In the genomic region with DNA sequence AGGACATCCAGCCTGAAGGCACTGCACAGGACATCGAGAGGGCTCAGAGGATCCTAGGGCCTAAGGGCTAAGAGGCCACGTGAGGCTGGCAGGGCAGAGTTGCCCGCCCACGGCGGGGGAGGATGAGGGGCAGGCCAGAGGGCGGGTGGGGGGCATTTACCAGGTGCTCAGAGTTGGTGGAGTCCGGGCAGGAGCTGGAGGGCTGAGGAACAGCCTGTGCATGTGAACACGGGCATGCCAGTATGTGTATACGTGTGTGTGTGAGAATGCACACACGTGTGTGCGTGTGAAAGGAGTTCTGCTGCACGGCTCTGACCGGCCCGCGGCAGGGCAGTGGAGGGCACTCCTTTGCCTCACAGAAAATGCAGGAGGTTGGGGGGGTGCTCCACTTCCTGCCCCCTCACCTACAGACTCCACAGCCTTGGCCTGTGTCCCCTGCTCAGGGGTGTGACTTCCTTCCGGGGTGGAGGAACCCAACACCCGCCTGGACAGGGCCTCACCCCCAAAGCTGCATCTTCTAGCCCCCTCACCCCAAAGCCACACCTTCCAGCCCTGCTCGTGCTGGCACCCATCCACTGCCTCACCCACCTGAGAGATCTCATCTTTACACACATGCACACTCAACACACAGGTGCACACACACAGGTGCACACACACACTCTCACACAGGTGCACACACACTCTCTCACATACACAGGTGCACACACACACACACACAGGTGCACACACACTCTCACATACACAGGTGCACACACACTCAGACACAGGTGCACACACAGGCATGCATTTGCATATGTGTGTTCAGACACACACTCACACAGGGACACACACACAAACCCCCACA, we compare ENCODE assay signal across 12 cellular contexts. TPM values are rescaled to one million over a fixed set of nuclear protein-coding genes. Genes with fewer than 3 reads are reported as not detected.
DNase-seq lines count a peak whose midpoint lies in the region; ATAC-seq and TF ChIP-seq lines count a peak whose summit lies in the region.
"Had no signal": no experiment of that assay in that cellular context is flagged by ENCODE, and none has a peak within 500 bp of the region (broad histone marks: within the 10 kb centered on the region; RNA-seq: fewer than 3 reads in every experiment).

No MANE protein-coding gene starts in this region.

- in situ Hi-C loops in brain microvascular endothelial cell (cut with HindIII; ENCODE audit: low pct_ligation_motif_present, low sequenced_read_pairs): no loop called here

- no peaks in the 10 kb centered on the region for H3K9me3 Mint-ChIP-seq in T-helper 1 cell treated with Interleukin-12 subunit alpha and Interleukin-12 subunit beta and Interleukin-4 antibody, amounts not matched to agents 30 μg/mL and 1 μg/mL, for 36 hours
- H3K9me3 Mint-ChIP-seq in CD8-positive, alpha-beta T cell: no peaks in the 10 kb centered on the region
- H3K9me3 Mint-ChIP-seq in activated naive CD8-positive, alpha-beta T cell (ENCODE audit: low read depth): no peaks in the 10 kb centered on the region
- H3K9me3 Mint-ChIP-seq in natural killer cell treated with Interleukin-12 subunit alpha and Interleukin-12 subunit beta and Interleukin-15 and Interleukin-18, amount 100 ng/mL, for 72 hours: no peaks in the 10 kb centered on the region

- DNase-seq in T-helper 1 cell: no peak
- peak in 4 of 7 experiments; percentile 29 to 79 (median 43) for DNase-seq in CD8-positive, alpha-beta T cell
- no peak for DNase-seq in natural killer cell treated with Interleukin-12 subunit alpha and Interleukin-12 subunit beta and Interleukin-15 and Interleukin-18, amount 100 ng/mL, for 72 hours (ENCODE audit: low spot score)
- no peak for DNase-seq in brain microvascular endothelial cell
- DNase-seq: NCI-H2081 had no signal

- H3K27ac Mint-ChIP-seq in T-helper 1 cell treated with Interleukin-12 subunit alpha and Interleukin-12 subunit beta and Interleukin-4 antibody, amounts not matched to agents 30 μg/mL and 1 μg/mL, for 36 hours: peak overlapping the region; percentile 0
- peak overlapping the region; percentile 80 for H3K27ac Mint-ChIP-seq in CD8-positive, alpha-beta T cell
- peak overlapping the region; percentile 79 for H3K27ac Mint-ChIP-seq in activated naive CD8-positive, alpha-beta T cell
- peak overlapping the region; percentile 45 to 67 for H3K27ac Mint-ChIP-seq in natural killer cell treated with Interleukin-12 subunit alpha and Interleukin-12 subunit beta and Interleukin-15 and Interleukin-18, amount 100 ng/mL, for 72 hours

- CTCF ChIA-PET in CD8-positive, alpha-beta T cell (lab: Charles Lee): interaction anchor here (1.1 to 6.8 kb wide), 7 partner anchors 10 to 31 kb away, joined by 3 to 105 read pairs (median 5); partner anchors contain the start of gene GPR132

- peaks cover 11% of the 10 kb centered on the region for H3K4me1 Mint-ChIP-seq in T-helper 1 cell treated with Interleukin-12 subunit alpha and Interleukin-12 subunit beta and Interleukin-4 antibody, amounts not matched to agents 30 μg/mL and 1 μg/mL, for 36 hours (ENCODE audit: low read depth)
- peaks cover 46% of the 10 kb centered on the region for H3K4me1 Mint-ChIP-seq in CD8-positive, alpha-beta T cell (ENCODE audit: low read depth)
- H3K4me1 Mint-ChIP-seq in activated naive CD8-positive, alpha-beta T cell (ENCODE audit: low read depth): peaks cover 33% of the 10 kb centered on the region
- H3K4me1 Mint-ChIP-seq in natural killer cell treated with Interleukin-12 subunit alpha and Interleukin-12 subunit beta and Interleukin-15 and Interleukin-18, amount 100 ng/mL, for 72 hours (ENCODE audit: low read depth in 2 of 2): peaks cover 23 to 39% of the 10 kb centered on the region in 2 donors

- TF ChIP-seq CTCF in CD8-positive, alpha-beta T cell (IDR thresholded peaks at IDR 0.05): no peak
- no peak for TF ChIP-seq CTCF in brain microvascular endothelial cell (IDR thresholded peaks at IDR 0.05; ENCODE audit: low read depth, low read length, missing control alignments)

- H3K36me3 Mint-ChIP-seq in T-helper 1 cell treated with Interleukin-12 subunit alpha and Interleukin-12 subunit beta and Interleukin-4 antibody, amounts not matched to agents 30 μg/mL and 1 μg/mL, for 36 hours (ENCODE audit: low read depth): no peaks in the 10 kb centered on the region
- H3K36me3 Mint-ChIP-seq in CD8-positive, alpha-beta T cell: no peaks in the 10 kb centered on the region
- no peaks in the 10 kb centered on the region for H3K36me3 Mint-ChIP-seq in activated naive CD8-positive, alpha-beta T cell
- no peaks in the 10 kb centered on the region for H3K36me3 Mint-ChIP-seq in natural killer cell treated with Interleukin-12 subunit alpha and Interleukin-12 subunit beta and Interleukin-15 and Interleukin-18, amount 100 ng/mL, for 72 hours

- H3K4me3 ChIP-seq in CD8-positive, alpha-beta T cell (ENCODE audit: low read depth, low read length): peak overlapping the region; percentile 44
- no peak overlapping the region for H3K4me3 ChIP-seq in brain microvascular endothelial cell (ENCODE audit: low read depth, low read length)

- peak; percentile 70 for ATAC-seq in CD8-positive, alpha-beta T cell
- ATAC-seq in natural killer cell treated with Interleukin-12 subunit alpha and Interleukin-12 subunit beta and Interleukin-15 and Interleukin-18, amount 100 ng/mL, for 72 hours: peak; percentile 68 to 76
- ATAC-seq in HG02885 (IDR thresholded peaks at IDR 0.05; ENCODE audit: poor library complexity, unreplicated experiment): no peak
- no peak for ATAC-seq in HG03135 (IDR thresholded peaks at IDR 0.05; ENCODE audit: unreplicated experiment)
- ATAC-seq: left ventricle myocardium superior had no signal

- no peak overlapping the region for H3K4me3 Mint-ChIP-seq in T-helper 1 cell treated with Interleukin-12 subunit alpha and Interleukin-12 subunit beta and Interleukin-4 antibody, amounts not matched to agents 30 μg/mL and 1 μg/mL, for 36 hours
- H3K4me3 Mint-ChIP-seq in CD8-positive, alpha-beta T cell: peak overlapping the region; percentile 72
- peak overlapping the region; percentile 86 for H3K4me3 Mint-ChIP-seq in activated naive CD8-positive, alpha-beta T cell
- H3K4me3 Mint-ChIP-seq in natural killer cell treated with Interleukin-12 subunit alpha and Interleukin-12 subunit beta and Interleukin-15 and Interleukin-18, amount 100 ng/mL, for 72 hours: peak overlapping the region; percentile 82

- H3K36me3 ChIP-seq in CD8-positive, alpha-beta T cell (ENCODE audit: insufficient read depth, low read length): no peaks in the 10 kb centered on the region
- no peaks in the 10 kb centered on the region for H3K36me3 ChIP-seq in brain microvascular endothelial cell (replicated peaks)

- no peak overlapping the region for H3K27ac ChIP-seq in CD8-positive, alpha-beta T cell (ENCODE audit: low read depth, low read length)
- no peak overlapping the region for H3K27ac ChIP-seq in brain microvascular endothelial cell

- peaks cover 37% of the 10 kb centered on the region for H3K4me1 ChIP-seq in CD8-positive, alpha-beta T cell (ENCODE audit: insufficient read depth, low read length)

- intact Hi-C loops in CD8-positive, alpha-beta T cell (cut with DNase I, micrococcal nuclease): no loop called here

- no peaks in the 10 kb centered on the region for H3K9me3 ChIP-seq in CD8-positive, alpha-beta T cell (ENCODE audit: low read length)

- POLR2A ChIA-PET in CD8-positive, alpha-beta T cell (lab: Charles Lee): interaction anchor here (1.3 to 3.5 kb wide), 5 partner anchors 9 to 18 kb away, joined by 5 to 36 read pairs (median 13); partner anchors contain the start of gene GPR132

- H3K27me3 Mint-ChIP-seq in T-helper 1 cell treated with Interleukin-12 subunit alpha and Interleukin-12 subunit beta and Interleukin-4 antibody, amounts not matched to agents 30 μg/mL and 1 μg/mL, for 36 hours (ENCODE audit: low read depth): peaks cover 8% of the 10 kb centered on the region
- H3K27me3 Mint-ChIP-seq in CD8-positive, alpha-beta T cell (ENCODE audit: low read depth): no peaks in the 10 kb centered on the region
- H3K27me3 Mint-ChIP-seq in activated naive CD8-positive, alpha-beta T cell: no peaks in the 10 kb centered on the region
- no peaks in the 10 kb centered on the region for H3K27me3 Mint-ChIP-seq in natural killer cell treated with Interleukin-12 subunit alpha and Interleukin-12 subunit beta and Interleukin-15 and Interleukin-18, amount 100 ng/mL, for 72 hours

- H3K27me3 ChIP-seq in CD8-positive, alpha-beta T cell (ENCODE audit: insufficient read depth, low read length): no peaks in the 10 kb centered on the region
- H3K27me3 ChIP-seq in brain microvascular endothelial cell (replicated peaks): no peaks in the 10 kb centered on the region

RNA-seq across cellular contexts. Expression of gene GPR132, which starts 11.8 kb away (rescaled TPM):
- total RNA-seq in CD8-positive, alpha-beta T cell: 100 to 1,000 TPM in 1 of 2 experiments, 10 to 100 TPM in 1; 91.8 to 101 TPM
- total RNA-seq in natural killer cell treated with Interleukin-12 subunit alpha and Interleukin-12 subunit beta and Interleukin-15 and Interleukin-18, amount 100 ng/mL, for 72 hours: 10 to 100 TPM; 80.9 to 88.3 TPM
- total RNA-seq: A172, SK-MEL-5 had no signal

RNA-seq across cellular contexts. Expression of gene CDCA4, which starts 56.1 kb away (rescaled TPM):
- total RNA-seq in CD8-positive, alpha-beta T cell: 10 to 100 TPM; 20.2 to 22.9 TPM
- total RNA-seq in natural killer cell treated with Interleukin-12 subunit alpha and Interleukin-12 subunit beta and Interleukin-15 and Interleukin-18, amount 100 ng/mL, for 72 hours: 10 to 100 TPM; 39.9 to 71.5 TPM

Comparison
In these comparisons a context has a peak if more than half of its experiments do, and no peak if none do; other contexts are left out.
1. H3K27ac Mint-ChIP-seq: peak in every context shown above with its lines; median percentile 80 in CD8-positive, alpha-beta T cell; 79 in activated naive CD8-positive, alpha-beta T cell; 56 in natural killer cell treated with Interleukin-12 subunit alpha and Interleukin-12 subunit beta and Interleukin-15 and Interleukin-18, amount 100 ng/mL, for 72 hours; 0 in T-helper 1 cell treated with Interleukin-12 subunit alpha and Interleukin-12 subunit beta and Interleukin-4 antibody, amounts not matched to agents 30 μg/mL and 1 μg/mL, for 36 hours.
2. DNase-seq: peak in CD8-positive, alpha-beta T cell (4 of 7); none in T-helper 1 cell (0 of 5), natural killer cell treated with Interleukin-12 subunit alpha and Interleukin-12 subunit beta and Interleukin-15 and Interleukin-18, amount 100 ng/mL, for 72 hours (single experiment) and brain microvascular endothelial cell (single experiment).
3. ATAC-seq: peak in CD8-positive, alpha-beta T cell (single experiment) and natural killer cell treated with Interleukin-12 subunit alpha and Interleukin-12 subunit beta and Interleukin-15 and Interleukin-18, amount 100 ng/mL, for 72 hours (2 of 2); none in HG02885 (single experiment) and HG03135 (single experiment).